9 cellular contexts compared by ENCODE assay signal in genomic region chr10:101397140-101397539, GRCh38. TPM values are rescaled to one million over a fixed set of nuclear protein-coding genes. Genes with fewer than 3 reads are reported as not detected.
DNase-seq lines count a peak whose midpoint lies in the region; ATAC-seq, FAIRE-seq and TF ChIP-seq lines count a peak whose summit lies in the region.
"Had no signal": no experiment of that assay in that cellular context is flagged by ENCODE, and none has a peak within 500 bp of the region (broad histone marks: within the 10 kb centered on the region; RNA-seq: fewer than 3 reads in every experiment).

No MANE protein-coding gene starts in this region.

- no peak for FAIRE-seq in kidney (lab: Jason Lieb, UNC)

- peaks cover 15% of the 10 kb centered on the region for H3K4me1 Mint-ChIP-seq in stimulated activated memory B cell treated with anti-CD40 and anti-IgM and Interleukin-4, amounts not matched to agents 10 μg/mL and 1 μg/mL and 100 μg/mL, for 72 hours

- POLR2A ChIA-PET in OCI-LY7 (lab: Charles Lee) = interaction anchor here (0.6 to 1.2 kb wide), 2 partner anchors 18 to 29 kb away, joined by 4 to 5 read pairs; no protein-coding TSS in a partner anchor

- TF ChIP-seq CTCF in OCI-LY7 (conservative IDR thresholded peaks at IDR 0.05; ENCODE audit: low read length) (no peak), thoracic aorta (IDR thresholded peaks at IDR 0.05) (no peak), kidney (IDR thresholded peaks at IDR 0.05; ENCODE audit: borderline replicate concordance, extremely low read depth, insufficient read depth) (no peak)

- no peaks in the 10 kb centered on the region for H3K79me2 ChIP-seq in OCI-LY7 (ENCODE audit: insufficient read depth, low read depth, low read length)

- no TSS peak for BruUV-seq in OCI-LY7 (replicated peaks; lab: Mats Ljungman, UMichigan)

- H3K27ac ChIP-seq in OCI-LY7 (ENCODE audit: low read depth, low read length, poor library complexity, severe bottlenecking) (no peak overlapping the region), thoracic aorta (no peak overlapping the region), kidney (ENCODE audit: low read depth in 2 of 2, low read length in 2 of 2) (no peak overlapping the region)

- H3K9me3 ChIP-seq in OCI-LY7 (ENCODE audit: low read length) (no peaks in the 10 kb centered on the region), thoracic aorta (no peaks in the 10 kb centered on the region), kidney (ENCODE audit: control insufficient read depth in 1 of 2, low read length in 2 of 2) (no peaks in the 10 kb centered on the region)

- H4K20me1 ChIP-seq in OCI-LY7 (ENCODE audit: insufficient read depth, low read length) = no peaks in the 10 kb centered on the region

- no peak overlapping the region for H3K4me3 Mint-ChIP-seq in stimulated activated memory B cell treated with anti-CD40 and anti-IgM and Interleukin-4, amounts not matched to agents 10 μg/mL and 1 μg/mL and 100 μg/mL, for 72 hours

- no peaks in the 10 kb centered on the region for H3K27me3 Mint-ChIP-seq in stimulated activated memory B cell treated with anti-CD40 and anti-IgM and Interleukin-4, amounts not matched to agents 10 μg/mL and 1 μg/mL and 100 μg/mL, for 72 hours

- CTCF ChIA-PET in OCI-LY7 (lab: Charles Lee; ENCODE audit: unreplicated experiment) = no interaction called here

- ATAC-seq in thoracic aorta (ENCODE audit: insufficient number of reproducible peaks, low FRiP score, low read depth) (no peak), GM21390 (IDR thresholded peaks at IDR 0.05; ENCODE audit: unreplicated experiment) (no peak)
- no peak for ATAC-seq in stimulated activated memory B cell treated with anti-CD40 and anti-IgM and Interleukin-4, amounts not matched to agents 10 μg/mL and 1 μg/mL and 100 μg/mL, for 72 hours

- no peaks in the 10 kb centered on the region for H3K36me3 Mint-ChIP-seq in stimulated activated memory B cell treated with anti-CD40 and anti-IgM and Interleukin-4, amounts not matched to agents 10 μg/mL and 1 μg/mL and 100 μg/mL, for 72 hours

- peak; percentile 4 for DNase-seq in stimulated activated CD4-positive, alpha-beta T cell treated with anti-CD3 and anti-CD28 coated beads, Interleukin-1b, Interleukin-23, amount 100 ng/mL, for 48 hours
- no peak for DNase-seq in stimulated activated CD4-positive, alpha-beta T cell treated with anti-CD3 and anti-CD28 coated beads, Interleukin-4, amount 100 ng/mL, for 4 hours
- peak; percentile 38 for DNase-seq in OCI-LY7 (ENCODE audit: low spot score)
- DNase-seq in erythroblast (lab: John Stamatoyannopoulos, UW) = peak; percentile 58 to 72
- peak; percentile 13 for DNase-seq in thoracic aorta (ENCODE audit: low spot score)
- DNase-seq in kidney = no peak
- DNase-seq: NK-92 treated with Interleukin-12 subunit alpha and Interleukin-12 subunit beta, amount 100 ng/mL, for 24 hours had no signal

- H3K4me1 ChIP-seq in OCI-LY7 (ENCODE audit: insufficient read depth, low read length, poor library complexity, severe bottlenecking) = no peaks in the 10 kb centered on the region
- peaks cover 2 to 8% of the 10 kb centered on the region in 2 donors for H3K4me1 ChIP-seq in thoracic aorta (ENCODE audit: control insufficient read depth in 1 of 2, low read depth in 2 of 2)
- no peaks in the 10 kb centered on the region for H3K4me1 ChIP-seq in kidney (ENCODE audit: control insufficient read depth in 1 of 2, insufficient read depth in 1 of 2, low read depth in 1 of 2, low read length in 2 of 2)

- H3K27ac Mint-ChIP-seq in stimulated activated memory B cell treated with anti-CD40 and anti-IgM and Interleukin-4, amounts not matched to agents 10 μg/mL and 1 μg/mL and 100 μg/mL, for 72 hours = no peak overlapping the region

- H3K36me3 ChIP-seq in OCI-LY7 (ENCODE audit: insufficient read depth, low read length) = no peaks in the 10 kb centered on the region
- H3K36me3 ChIP-seq in thoracic aorta = no peaks in the 10 kb centered on the region
- no peaks in the 10 kb centered on the region for H3K36me3 ChIP-seq in kidney (ENCODE audit: control insufficient read depth in 1 of 2, insufficient read depth in 2 of 2, low read length in 2 of 2)

- no peaks in the 10 kb centered on the region for H3K9me3 Mint-ChIP-seq in stimulated activated memory B cell treated with anti-CD40 and anti-IgM and Interleukin-4, amounts not matched to agents 10 μg/mL and 1 μg/mL and 100 μg/mL, for 72 hours

- no peak overlapping the region for H2AFZ ChIP-seq in OCI-LY7 (ENCODE audit: low read length)

- no peaks in the 10 kb centered on the region for H3K9me2 ChIP-seq in OCI-LY7 (ENCODE audit: insufficient read depth, low read length)

- H3K9ac ChIP-seq in kidney (ENCODE audit: low read length in 2 of 2) = no peak overlapping the region

- no peaks in the 10 kb centered on the region for H3K27me3 ChIP-seq in thoracic aorta (replicated peaks; ENCODE audit: insufficient read depth)

- H3K4me3 ChIP-seq in OCI-LY7 (ENCODE audit: low read depth, low read length, poor library complexity, severe bottlenecking) = no peak overlapping the region
- H3K4me3 ChIP-seq in thoracic aorta = no peak overlapping the region
- no peak overlapping the region for H3K4me3 ChIP-seq in kidney (ENCODE audit: low read length in 2 of 2)

- H3K4me2 ChIP-seq in OCI-LY7 (ENCODE audit: low read length) = no peak overlapping the region

- intact Hi-C loops in OCI-LY7 (cut with micrococcal nuclease; ENCODE audit: unreplicated experiment) (no loop called here), kidney (cut with DNase I) (no loop called here)

- TF ChIP-seq POLR2A in erythroblast (IDR thresholded peaks at IDR 0.05; ENCODE audit: low read length) = no peak

RNA-seq across cellular contexts. Expression of gene BTRC, which starts 43.2 kb away (rescaled TPM):
- 6.1 and 7.3 TPM in 2 replicates for total RNA-seq in OCI-LY7 (2014; rRNA removed; shearing (Covaris generic))
- total RNA-seq in OCI-LY7 (2022) (17.2 and 17.8 TPM in 2 replicates), thoracic aorta (10 to 100 TPM in 1 of 2 donors, 1 to 10 TPM in 1; 8.4 to 12.9 TPM), kidney (18.0 TPM)
- 6.7 TPM for polyA plus RNA-seq in kidney (ENCODE audit: insufficient read depth, low read depth, low replicate concordance)

Comparison
In these comparisons a context has a peak if more than half of its experiments do, and no peak if none do; other contexts are left out.
1. DNase-seq: peak in stimulated activated CD4-positive, alpha-beta T cell treated with anti-CD3 and anti-CD28 coated beads, Interleukin-1b, Interleukin-23, amount 100 ng/mL, for 48 hours (single experiment), OCI-LY7 (single experiment), erythroblast (2 of 2) and thoracic aorta (single experiment); none in stimulated activated CD4-positive, alpha-beta T cell treated with anti-CD3 and anti-CD28 coated beads, Interleukin-4, amount 100 ng/mL, for 4 hours (0 of 2) and kidney (single experiment).